ENCODE assay signal across 22 cellular contexts in the genomic region with DNA sequence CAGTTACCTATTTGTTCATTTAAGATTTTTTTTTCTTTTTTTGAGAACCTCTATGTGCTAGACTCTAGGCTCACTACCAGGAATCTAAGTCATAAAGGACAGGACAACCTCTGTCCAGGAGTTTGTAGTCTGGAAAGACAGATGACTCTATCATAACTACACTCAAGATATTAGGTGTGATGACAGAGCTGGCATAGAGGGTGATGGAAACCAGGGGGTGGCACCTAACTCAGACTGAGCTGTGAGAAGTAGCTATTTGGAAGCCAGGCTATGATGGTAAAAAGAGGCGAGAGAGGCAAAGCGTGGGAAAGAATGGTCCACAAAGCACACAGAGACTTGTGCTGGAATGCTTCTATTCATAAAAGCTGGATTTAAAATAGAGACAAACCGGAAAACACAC.
DNase-seq lines count a peak whose midpoint lies in the region; ATAC-seq and TF ChIP-seq lines count a peak whose summit lies in the region.
"Had no signal": no experiment of that assay in that cellular context is flagged by ENCODE, and none has a peak within 500 bp of the region (broad histone marks: within the 10 kb centered on the region; RNA-seq: fewer than 3 reads in every experiment).

No MANE protein-coding gene starts in this region.

- H3K36me3 Mint-ChIP-seq in Caco-2 (ENCODE audit: insufficient read depth, unreplicated experiment): no peaks in the 10 kb centered on the region
- H3K36me3 Mint-ChIP-seq: CD14-positive monocyte had no signal

- ATAC-seq in Right ventricle myocardium inferior (peak; percentile 90), esophagus mucosa (peak; percentile 27), left ventricle myocardium superior (peak; percentile 96)
- ATAC-seq: HCT116 had no signal

- intact Hi-C loops in Right ventricle myocardium inferior (cut with DNase I) (no loop called here), left ventricle myocardium inferior (cut with micrococcal nuclease) (no loop called here), left ventricle myocardium superior (cut with micrococcal nuclease) (no loop called here), Caco-2 (cut with micrococcal nuclease; ENCODE audit: unreplicated experiment) (no loop called here)

- no peak overlapping the region for H3K4me3 ChIP-seq in left ventricle myocardium inferior
- no peak overlapping the region for H3K4me3 ChIP-seq in WERI-Rb-1 (ENCODE audit: low read depth, low read length)
- no peak overlapping the region for H3K4me3 ChIP-seq in Caco-2 (ENCODE audit: low read depth, low read length)
- H3K4me3 ChIP-seq: BLaER1 had no signal

- H3K9me3 Mint-ChIP-seq in Caco-2 (ENCODE audit: unreplicated experiment): peaks cover 9% of the 10 kb centered on the region

- BruUV-seq in Caco-2 (replicated peaks; lab: Mats Ljungman, UMichigan): no TSS peak

- POLR2A ChIA-PET in Caco-2 (lab: Charles Lee): no interaction called here

- H3K27ac Mint-ChIP-seq in Caco-2 (ENCODE audit: unreplicated experiment): no peak overlapping the region
- H3K27ac Mint-ChIP-seq: CD14-positive monocyte, HFFc6 had no signal

- no peak for DNase-seq in Right ventricle myocardium inferior (ENCODE audit: missing footprints)
- DNase-seq in left ventricle myocardium inferior: no peak
- peak; percentile 1 for DNase-seq in WERI-Rb-1
- no peak for DNase-seq in left ventricle myocardium superior
- no peak for DNase-seq in CD1c-positive myeloid dendritic cell (ENCODE audit: extremely low spot score)
- no peak for DNase-seq in GM20000 (ENCODE audit: low spot score)
- no peak for DNase-seq in Caco-2
- DNase-seq: 8988T; CD8-positive, alpha-beta memory T cell; COR-L47; DMS153; DMS79; GDM1; GOT3; H7; HFFc6; IMR-90 had no signal

- TF ChIP-seq CTCF in left ventricle myocardium inferior (IDR thresholded peaks at IDR 0.05; ENCODE audit: borderline replicate concordance) (no peak), WERI-Rb-1 (IDR thresholded peaks at IDR 0.05; ENCODE audit: low read depth, low read length) (no peak), GM20000 (IDR thresholded peaks at IDR 0.05; ENCODE audit: extremely low read depth, missing control alignments) (no peak), Caco-2 (IDR thresholded peaks at IDR 0.05; ENCODE audit: insufficient read depth in 1 of 2, low read depth in 1 of 2, low read length in 1 of 2, severe bottlenecking in 1 of 2, unreplicated experiment in 1 of 2) (no peak)

- CTCF ChIA-PET in Caco-2 (lab: Charles Lee): interaction anchor here (0.6 kb wide), 1 partner anchor 1518 kb away, joined by 3 read pairs; no protein-coding TSS in a partner anchor

- no peaks in the 10 kb centered on the region for H3K27me3 Mint-ChIP-seq in Caco-2 (ENCODE audit: insufficient read depth, unreplicated experiment)

- H3K9me3 ChIP-seq in left ventricle myocardium inferior (replicated peaks) (peaks cover 25% of the 10 kb centered on the region), WERI-Rb-1 (ENCODE audit: severe bottlenecking) (peaks cover 19% of the 10 kb centered on the region), Caco-2 (no peaks in the 10 kb centered on the region; the same call in 1 of the 2 replicates)

- H3K27ac ChIP-seq in left ventricle myocardium inferior (replicated peaks): no peak overlapping the region
- H3K27ac ChIP-seq in WERI-Rb-1: no peak overlapping the region
- H3K27ac ChIP-seq: BLaER1, HL-60 had no signal

- H3K4me1 Mint-ChIP-seq in Caco-2 (ENCODE audit: low read depth, unreplicated experiment): no peaks in the 10 kb centered on the region

- no peak overlapping the region for H3K4me3 Mint-ChIP-seq in Caco-2 (ENCODE audit: unreplicated experiment)
- H3K4me3 Mint-ChIP-seq: CD14-positive monocyte; CD8-positive, alpha-beta memory T cell; HFFc6 had no signal

- no peaks in the 10 kb centered on the region for H3K36me3 ChIP-seq in left ventricle myocardium inferior
- no peaks in the 10 kb centered on the region for H3K36me3 ChIP-seq in WERI-Rb-1
- no peaks in the 10 kb centered on the region for H3K36me3 ChIP-seq in Caco-2 (ENCODE audit: control insufficient read depth, insufficient read depth, low read length)
- H3K36me3 ChIP-seq: BLaER1 had no signal

- H3K27me3 ChIP-seq in left ventricle myocardium inferior (ENCODE audit: low read depth): no peaks in the 10 kb centered on the region
- H3K27me3 ChIP-seq in WERI-Rb-1 (ENCODE audit: insufficient read depth, low read depth, severe bottlenecking): no peaks in the 10 kb centered on the region
- no peaks in the 10 kb centered on the region for H3K27me3 ChIP-seq in Caco-2 (replicated peaks; ENCODE audit: control insufficient read depth, insufficient read depth, low read length)
- H3K27me3 ChIP-seq: BLaER1 had no signal

- H3K4me1 ChIP-seq in left ventricle myocardium inferior (peaks cover 11% of the 10 kb centered on the region), Caco-2 (no peaks in the 10 kb centered on the region)
- H3K4me1 ChIP-seq: BLaER1 had no signal

Comparison
In these comparisons a context has a peak if more than half of its experiments do, and no peak if none do; other contexts are left out.
1. ATAC-seq: peak in every context shown above with its lines; median percentile 96 in left ventricle myocardium superior; 90 in Right ventricle myocardium inferior; 27 in esophagus mucosa.